Comparison of ENCODE assay signal across 27 cellular contexts in genomic region chr9:86892576-86892975, GRCh38. TPM values are rescaled to one million over a fixed set of nuclear protein-coding genes. Genes with fewer than 3 reads are reported as not detected.
DNase-seq lines count a peak whose midpoint lies in the region; ATAC-seq, FAIRE-seq and TF ChIP-seq lines count a peak whose summit lies in the region.
"Had no signal": no experiment of that assay in that cellular context is flagged by ENCODE, and none has a peak within 500 bp of the region (broad histone marks: within the 10 kb centered on the region; RNA-seq: fewer than 3 reads in every experiment).

No MANE protein-coding gene starts in this region.

- no peak overlapping the region for H2AK5ac ChIP-seq in mesendoderm (ENCODE audit: low read length)

- TF ChIP-seq CTCF in bronchial epithelial cell (IDR thresholded peaks at IDR 0.05; ENCODE audit: insufficient read depth, low read length, severe bottlenecking) = no peak

- H3K36me3 ChIP-seq in bronchial epithelial cell (ENCODE audit: control insufficient read depth, insufficient read depth, low read length) = no peaks in the 10 kb centered on the region
- H3K36me3 ChIP-seq in mesendoderm (ENCODE audit: control insufficient read depth, insufficient read depth, low read length) = no peaks in the 10 kb centered on the region
- H3K36me3 ChIP-seq: upper lobe of left lung had no signal

- intact Hi-C loops in left ventricle myocardium superior (cut with micrococcal nuclease) = no loop called here

- H3K79me1 ChIP-seq in mesendoderm (ENCODE audit: low read length) = no peaks in the 10 kb centered on the region

- H4K8ac ChIP-seq in mesendoderm (ENCODE audit: low read depth, low read length) = no peak overlapping the region

- H4K5ac ChIP-seq in mesendoderm (ENCODE audit: low read length) = no peak overlapping the region

- peaks cover 2% of the 10 kb centered on the region for H3K4me1 ChIP-seq in mesendoderm (ENCODE audit: control insufficient read depth, low read depth, low read length)
- H3K4me1 ChIP-seq: body of pancreas, parathyroid adenoma, upper lobe of left lung had no signal

- FAIRE-seq in bronchial epithelial cell (lab: Jason Lieb, UNC) = no peak
- FAIRE-seq: K562, small intestine had no signal

- no peak overlapping the region for H3K18ac ChIP-seq in mesendoderm (ENCODE audit: low read length)

- H3K4me2 ChIP-seq in mesendoderm (ENCODE audit: low read length) = no peak overlapping the region

- no peak overlapping the region for H3K27ac ChIP-seq in mesendoderm (ENCODE audit: low read depth, low read length)
- H3K27ac ChIP-seq: body of pancreas, parathyroid adenoma, upper lobe of left lung had no signal

- H3K4me3 ChIP-seq in bronchial epithelial cell (ENCODE audit: low read depth, low read length) = no peak overlapping the region
- H3K4me3 ChIP-seq in mesendoderm (ENCODE audit: low read length) = no peak overlapping the region
- H3K4me3 ChIP-seq: body of pancreas, K562, upper lobe of left lung had no signal

- WGBS in mesendoderm (ENCODE audit: extremely low coverage, insufficient coverage, low lambda C conversion rate) = no CpG with 5 or more reads among the region's 3 CpGs

- no peak overlapping the region for H3K4ac ChIP-seq in mesendoderm (ENCODE audit: low read depth, low read length)

- no peak overlapping the region for H3K9ac ChIP-seq in mesendoderm (ENCODE audit: low read length)
- H3K9ac ChIP-seq: parathyroid adenoma had no signal

- no peak overlapping the region for H2BK15ac ChIP-seq in mesendoderm (replicated peaks; ENCODE audit: low read depth)

- no peak for ATAC-seq in left ventricle myocardium superior
- no peak for ATAC-seq in HG03159 (IDR thresholded peaks at IDR 0.05; ENCODE audit: unreplicated experiment)
- ATAC-seq: activated T-cell treated with anti-CD3 and anti-CD28 coated beads, Interleukin-2, amount 50 U/mL, for 72 hours; body of pancreas; K562; left lobe of liver; PC-3 had no signal

- no peak overlapping the region for H2BK120ac ChIP-seq in mesendoderm (ENCODE audit: low read depth, low read length)

- H3K79me2 ChIP-seq in mesendoderm (ENCODE audit: control insufficient read depth, insufficient read depth, low read length) = no peaks in the 10 kb centered on the region
- H3K79me2 ChIP-seq: parathyroid adenoma had no signal

- H3K27me3 ChIP-seq in bronchial epithelial cell (ENCODE audit: control insufficient read depth, insufficient read depth, low read length) (no peaks in the 10 kb centered on the region), mesendoderm (ENCODE audit: insufficient read depth, low read length, poor library complexity) (no peaks in the 10 kb centered on the region)
- H3K27me3 ChIP-seq: body of pancreas, upper lobe of left lung had no signal

- peak; percentile 48 for DNase-seq in EH (ENCODE audit: low read depth)
- DNase-seq in LHCN-M2 (ENCODE audit: low read depth) = peak; percentile 12
- DNase-seq in bronchial epithelial cell (ENCODE audit: low read depth) = peak; percentile 73
- DNase-seq in mesendoderm = peak; percentile 69
- no peak for DNase-seq in NCI-H1436 treated with DMSO at 0.1 percent for 48 hours (lab: John Stamatoyannopoulos, UW)
- no peak for DNase-seq in left ventricle myocardium superior
- no peak for DNase-seq in HuH-7 (ENCODE audit: low spot score)
- DNase-seq: activated CD4-positive, alpha-beta memory T cell treated with anti-CD3 and anti-CD28 coated beads for 36 hours; activated CD4-positive, alpha-beta T cell treated with anti-CD3 and anti-CD28 coated beads for 1 hour; activated naive CD4-positive, alpha-beta T cell treated with Interleukin-2 at 50 U/mL for 16 hours; activated T-cell treated with anti-CD3 and anti-CD28 coated beads, Interleukin-2, amount 50 U/mL, for 72 hours; body of pancreas; CD4-positive, alpha-beta memory T cell; immature natural killer cell; NCI-H1105; NCI-H2029; NCI-H526; PC-3; retina; Right ventricle myocardium superior; small intestine; stimulated activated naive CD4-positive, alpha-beta T cell; upper lobe of left lung had no signal

- H2BK5ac ChIP-seq in mesendoderm (ENCODE audit: low read length) = no peak overlapping the region

- no peak overlapping the region for H3K56ac ChIP-seq in mesendoderm (ENCODE audit: low read length)

- H3K23ac ChIP-seq in mesendoderm (ENCODE audit: low read length) = no peak overlapping the region

RNA-seq across cellular contexts. Expression of gene GAS1, which starts 54.7 kb away (rescaled TPM):
- 159 TPM in 2 replicates for total RNA-seq in LHCN-M2 (2014; rRNA removed)
- 13.3 TPM for polyA plus RNA-seq in LHCN-M2 (2012)
- total RNA-seq in bronchial epithelial cell = 1.7 and 2.6 TPM in 2 replicates
- 0.73 TPM for polyA plus RNA-seq in mesendoderm (2013, experiment 1 of 2)
- 0.59 TPM for polyA plus RNA-seq in mesendoderm (2013, experiment 2 of 2)
- total RNA-seq in left ventricle myocardium superior = 19.7 TPM
- total RNA-seq: PC-3 had no signal
- polyA plus RNA-seq: K562 had no signal

Comparison
In these comparisons a context has a peak if more than half of its experiments do, and no peak if none do; other contexts are left out.
1. DNase-seq: peak in EH (single experiment), LHCN-M2 (single experiment), bronchial epithelial cell (single experiment) and mesendoderm (single experiment); none in NCI-H1436 treated with DMSO at 0.1 percent for 48 hours (single experiment), left ventricle myocardium superior (single experiment) and HuH-7 (single experiment).